ENCODE assay signal across 8 cellular contexts in genomic region chr17:38705523-38705802, GRCh38.
DNase-seq lines count a peak whose midpoint lies in the region; ATAC-seq lines count a peak whose summit lies in the region.

No MANE protein-coding gene starts in this region.

- peaks cover 48% of the 10 kb centered on the region for H3K4me1 Mint-ChIP-seq in activated T-cell treated with anti-CD3 and anti-CD28 coated beads, Interleukin-2, amount 50 U/mL, for 24 hours (ENCODE audit: low read depth)

- peak overlapping the region; percentile 93 for H3K4me3 Mint-ChIP-seq in activated T-cell treated with anti-CD3 and anti-CD28 coated beads, Interleukin-2, amount 50 U/mL, for 24 hours

- H3K27me3 ChIP-seq in iPS-15b (ENCODE audit: control insufficient read depth, insufficient read depth, low read length), result peaks cover 73% of the 10 kb centered on the region
- H3K27me3 ChIP-seq in subcutaneous abdominal adipose tissue (ENCODE audit: control insufficient read depth in 5 of 5, insufficient read depth in 4 of 5, low read length in 5 of 5), result no peaks in the 10 kb centered on the region

- DNase-seq in NCI-H748 (lab: John Stamatoyannopoulos, UW; ENCODE audit: unreplicated experiment) (peak; percentile 54), NCI-H748 treated with DMSO at 0.1 percent for 48 hours (lab: John Stamatoyannopoulos, UW) (no peak), NCI-H2107 treated with DMSO at 0.1 percent for 48 hours (lab: John Stamatoyannopoulos, UW; ENCODE audit: unreplicated experiment) (no peak)
- DNase-seq in activated T-cell treated with anti-CD3 and anti-CD28 coated beads, Interleukin-2, amount 50 U/mL, for 24 hours, result peak; percentile 72

- H3K9me3 ChIP-seq in iPS-15b (ENCODE audit: control insufficient read depth, insufficient read depth, low read length), result no peaks in the 10 kb centered on the region
- H3K9me3 ChIP-seq in subcutaneous abdominal adipose tissue (ENCODE audit: control insufficient read depth in 5 of 5, low read length in 5 of 5), result no peaks in the 10 kb centered on the region

- H3K4me1 ChIP-seq in iPS-15b (ENCODE audit: control insufficient read depth, insufficient read depth, low read length), result peaks cover 29% of the 10 kb centered on the region
- peaks cover 5 to 58% (median 49%) of the 10 kb centered on the region in 5 donors for H3K4me1 ChIP-seq in subcutaneous abdominal adipose tissue (ENCODE audit: control insufficient read depth in 5 of 5, insufficient read depth in 5 of 5, low read length in 5 of 5)

- H3K9ac ChIP-seq in iPS-15b (ENCODE audit: low read depth, low read length), result no peak overlapping the region
- H3K9ac ChIP-seq in subcutaneous abdominal adipose tissue (ENCODE audit: low read length in 5 of 5), result peak overlapping the region in 2 of 5 donors; percentile 71 to 82

- no peak overlapping the region for H3K27ac ChIP-seq in subcutaneous abdominal adipose tissue (ENCODE audit: low read depth, low read length)

- ATAC-seq in HG02798 (IDR thresholded peaks at IDR 0.05; ENCODE audit: poor library complexity, unreplicated experiment), result no peak
- ATAC-seq in GM18873 (IDR thresholded peaks at IDR 0.05; ENCODE audit: low FRiP score, unreplicated experiment), result no peak

- no peak overlapping the region for H3K27ac Mint-ChIP-seq in activated T-cell treated with anti-CD3 and anti-CD28 coated beads, Interleukin-2, amount 50 U/mL, for 24 hours

- no peaks in the 10 kb centered on the region for H3K9me3 Mint-ChIP-seq in activated T-cell treated with anti-CD3 and anti-CD28 coated beads, Interleukin-2, amount 50 U/mL, for 24 hours

- no peaks in the 10 kb centered on the region for H3K36me3 ChIP-seq in iPS-15b (ENCODE audit: control insufficient read depth, insufficient read depth, low read length)
- H3K36me3 ChIP-seq in subcutaneous abdominal adipose tissue (ENCODE audit: control insufficient read depth in 5 of 5, insufficient read depth in 5 of 5, low read length in 5 of 5), result peaks cover 0 to 28% (median 23%) of the 10 kb centered on the region in 5 donors

- H3K4me3 ChIP-seq in iPS-15b (ENCODE audit: low read depth, low read length), result peak overlapping the region; percentile 13
- peak overlapping the region; percentile 68 to 85 (median 77) for H3K4me3 ChIP-seq in subcutaneous abdominal adipose tissue (ENCODE audit: low read depth in 1 of 5, low read length in 5 of 5)

- no peaks in the 10 kb centered on the region for H3K27me3 Mint-ChIP-seq in activated T-cell treated with anti-CD3 and anti-CD28 coated beads, Interleukin-2, amount 50 U/mL, for 24 hours

- H3K36me3 Mint-ChIP-seq in activated T-cell treated with anti-CD3 and anti-CD28 coated beads, Interleukin-2, amount 50 U/mL, for 24 hours (ENCODE audit: low read depth), result peaks cover 72% of the 10 kb centered on the region

Comparison
In these comparisons a context has a peak if more than half of its experiments do, and no peak if none do; other contexts are left out.
1. DNase-seq: peak in NCI-H748 (single experiment) and activated T-cell treated with anti-CD3 and anti-CD28 coated beads, Interleukin-2, amount 50 U/mL, for 24 hours (single experiment); none in NCI-H748 treated with DMSO at 0.1 percent for 48 hours (single experiment) and NCI-H2107 treated with DMSO at 0.1 percent for 48 hours (single experiment).